In the genomic region with DNA sequence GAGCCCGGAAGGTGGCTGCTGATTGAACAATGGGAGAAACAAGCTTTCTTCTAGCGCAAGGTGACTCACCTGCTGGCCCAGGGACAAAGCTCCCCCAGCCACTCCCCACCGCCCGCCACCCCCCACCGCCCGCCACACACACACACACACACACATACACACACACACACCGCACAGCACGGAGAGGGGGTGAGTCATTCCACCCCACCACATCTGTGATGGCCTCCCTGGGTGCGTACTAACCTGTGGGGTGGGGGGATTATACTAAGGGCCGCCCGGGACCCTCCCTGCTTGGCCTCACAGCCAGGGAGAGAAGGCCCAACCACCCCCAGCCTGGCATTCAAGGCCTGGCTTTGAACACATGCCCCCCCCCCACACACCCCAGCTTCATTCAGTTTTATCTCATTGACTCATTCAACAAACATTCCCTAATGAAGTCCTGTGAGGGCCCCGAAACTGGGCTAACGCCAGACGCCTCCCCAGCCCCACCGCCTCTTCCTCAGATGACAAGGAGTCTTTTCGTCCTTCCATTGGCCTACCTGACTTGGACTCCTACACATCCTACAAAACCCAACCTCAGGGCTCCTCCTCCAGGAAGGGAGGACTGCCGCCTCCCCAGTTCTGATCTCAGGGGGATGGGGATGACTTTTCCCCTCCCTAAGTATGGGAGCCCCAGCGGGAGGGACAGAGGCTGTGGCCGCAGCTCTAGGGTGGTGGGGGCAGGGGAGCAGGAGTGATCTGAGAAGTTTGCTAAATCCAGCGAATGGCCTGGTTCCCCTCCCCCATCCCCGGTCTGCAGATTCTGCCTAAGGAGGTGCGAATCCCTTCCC, we compare ENCODE assay signal across 8 cellular contexts. TPM values are rescaled to one million over a fixed set of nuclear protein-coding genes. Genes with fewer than 3 reads are reported as not detected.
DNase-seq lines count a peak whose midpoint lies in the region; ATAC-seq and TF ChIP-seq lines count a peak whose summit lies in the region.

No MANE protein-coding gene starts in this region.

- H3K27me3 ChIP-seq in right atrium auricular region = peaks cover 56 to 70% of the 10 kb centered on the region in 2 donors

- no peak for TF ChIP-seq CTCF in fibroblast of mammary gland (conservative IDR thresholded peaks at IDR 0.05; ENCODE audit: control insufficient read depth, insufficient read depth, low read depth, low read length)
- TF ChIP-seq CTCF in right atrium auricular region (IDR thresholded peaks at IDR 0.05) = no peak

- ATAC-seq in GM18909 (IDR thresholded peaks at IDR 0.05; ENCODE audit: poor library complexity, unreplicated experiment) (no peak), HG03521 (IDR thresholded peaks at IDR 0.05; ENCODE audit: unreplicated experiment) (no peak)

- DNase-seq in HK-2 (ENCODE audit: unreplicated experiment) = peak; percentile 86
- DNase-seq in activated CD4-positive, alpha-beta T cell treated with anti-CD3 and anti-CD28 coated beads for 4 hours = peak; percentile 44 to 62
- DNase-seq in fibroblast of mammary gland (ENCODE audit: low read depth) = peak; percentile 77
- peak; percentile 3 to 9 for DNase-seq in stimulated activated CD8-positive, alpha-beta memory T cell treated with anti-CD3 and anti-CD28 coated beads, Interleukin-4, amount 100 ng/mL, for 1 hour (ENCODE audit: low read depth in 2 of 2, low spot score in 1 of 2)
- no peak for DNase-seq in right atrium auricular region (ENCODE audit: low spot score)
- DNase-seq in effector CD4-positive, alpha-beta T cell = no peak

- peaks cover 0 to 28% of the 10 kb centered on the region in 2 donors for H3K4me1 ChIP-seq in right atrium auricular region

- H3K36me3 ChIP-seq in right atrium auricular region = no peaks in the 10 kb centered on the region

- H3K27ac ChIP-seq in right atrium auricular region = no peak overlapping the region

- H3K9me3 ChIP-seq in right atrium auricular region = no peaks in the 10 kb centered on the region

- H3K4me3 ChIP-seq in fibroblast of mammary gland (ENCODE audit: control insufficient read depth, low read depth, low read length) (no peak overlapping the region), right atrium auricular region (no peak overlapping the region)

RNA-seq across cellular contexts. Expression of a gene that starts 5.8 kb away (rescaled TPM):
- not detected for total RNA-seq in right atrium auricular region

Comparison
In these comparisons a context has a peak if more than half of its experiments do, and no peak if none do; other contexts are left out.
1. DNase-seq: peak in HK-2 (single experiment), activated CD4-positive, alpha-beta T cell treated with anti-CD3 and anti-CD28 coated beads for 4 hours (2 of 2), fibroblast of mammary gland (single experiment) and stimulated activated CD8-positive, alpha-beta memory T cell treated with anti-CD3 and anti-CD28 coated beads, Interleukin-4, amount 100 ng/mL, for 1 hour (2 of 2); none in right atrium auricular region (single experiment) and effector CD4-positive, alpha-beta T cell (single experiment).